28 cellular contexts compared by ENCODE assay signal in the genomic region with DNA sequence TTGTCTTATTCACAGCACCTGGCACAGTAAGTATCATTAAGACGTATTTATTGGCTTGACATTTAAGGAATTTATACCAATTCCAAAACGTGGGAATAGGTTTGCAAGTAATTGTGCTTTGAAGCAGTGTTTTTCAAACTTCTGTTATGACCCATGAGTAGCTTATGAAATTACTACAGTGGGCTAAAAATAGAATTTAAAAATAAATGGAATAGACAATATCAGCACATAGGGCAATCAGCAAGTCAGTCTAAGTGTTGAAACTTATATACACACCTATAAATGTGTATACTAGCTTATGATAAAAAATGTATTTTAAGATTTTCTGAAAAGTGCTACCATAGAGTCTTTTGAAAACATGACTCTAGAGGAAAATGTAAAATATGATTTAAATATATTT.
"Had no signal": no experiment of that assay in that cellular context is flagged by ENCODE, and none has a peak within 500 bp of the region (broad histone marks: within the 10 kb centered on the region; RNA-seq: fewer than 3 reads in every experiment).

No MANE protein-coding gene starts in this region.

- H3K4me1 ChIP-seq: colonic mucosa had no signal

- DNase-seq: activated CD4-positive, alpha-beta memory T cell treated with anti-CD3 and anti-CD28 coated beads for 36 hours; activated CD4-positive, alpha-beta T cell treated with anti-CD3 and anti-CD28 coated beads for 36 hours; activated CD4-positive, alpha-beta T cell treated with anti-CD3 and anti-CD28 coated beads, Interleukin-2, amount 10 ng/mL, durations not matched to agents 24 days and 14 days; activated CD4-positive, CD25-positive, alpha-beta regulatory T cell; activated CD4-positive, CD25-positive, alpha-beta regulatory T cell treated with anti-CD3 and anti-CD28 coated beads, Interleukin-2, amount 50 U/mL, for 72 hours; activated CD8-positive, alpha-beta memory T cell treated with anti-CD3 and anti-CD28 coated beads, Interleukin-2, amount 10 ng/mL, durations not matched to agents 7 days and 5 days; activated CD8-positive, alpha-beta memory T cell treated with anti-CD3 and anti-CD28 coated beads, Interleukin-2, amount 50 U/mL, for 4 hours; activated CD8-positive, alpha-beta T cell treated with anti-CD3 and anti-CD28 coated beads, Interleukin-2, amount 10 ng/mL, durations not matched to agents 7 days and 5 days; activated effector memory CD4-positive, alpha-beta T cell treated with anti-CD3 and anti-CD28 coated beads, Interleukin-2, amount 50 U/mL, for 16 hours; activated naive CD4-positive, alpha-beta T cell treated with anti-CD3 and anti-CD28 coated beads for 36 hours; activated naive CD8-positive, alpha-beta T cell treated with anti-CD3 and anti-CD28 coated beads for 36 hours; activated naive CD8-positive, alpha-beta T cell treated with anti-CD3 and anti-CD28 coated beads, Interleukin-2, amount 50 U/mL, for 24 hours; activated T-cell treated with anti-CD3 and anti-CD28 coated beads, Interleukin-2, amount 50 U/mL, for 1 hour; activated T-cell treated with anti-CD3 and anti-CD28 coated beads, Interleukin-2, amount 50 U/mL, for 48 hours; adrenal gland; amygdala; aorta; body of pancreas; central memory CD4-positive, alpha-beta T cell; cerebellar nuclear complex; colonic mucosa; effector CD8-positive, alpha-beta T cell; esophagus squamous epithelium; foreskin melanocyte; head of caudate nucleus; T-helper 17 cell; T1000 had no signal

- H3K9me3 ChIP-seq: adrenal gland, body of pancreas, colonic mucosa, esophagus squamous epithelium had no signal

- H3K4me3 ChIP-seq: adrenal gland, body of pancreas, colonic mucosa, esophagus squamous epithelium had no signal

- H3K27ac ChIP-seq: adrenal gland, body of pancreas, colonic mucosa, epithelial cell of prostate, esophagus squamous epithelium had no signal

- H3K36me3 ChIP-seq: adrenal gland, colonic mucosa, esophagus squamous epithelium had no signal

- ATAC-seq: activated CD4-positive, alpha-beta T cell treated with anti-CD3 and anti-CD28 coated beads for 36 hours; activated CD8-positive, alpha-beta memory T cell treated with anti-CD3 and anti-CD28 coated beads, Interleukin-2, amount 10 ng/mL, durations not matched to agents 7 days and 5 days; activated CD8-positive, alpha-beta T cell treated with anti-CD3 and anti-CD28 coated beads, Interleukin-2, amount 10 ng/mL, durations not matched to agents 7 days and 5 days; activated naive CD8-positive, alpha-beta T cell treated with anti-CD3 and anti-CD28 coated beads, Interleukin-2, amount 50 U/mL, for 24 hours; body of pancreas; T-helper 17 cell had no signal

- H3K27me3 ChIP-seq: body of pancreas had no signal
